16 cellular contexts compared by ENCODE assay signal in genomic region chr1:104795931-104796330, GRCh38.
DNase-seq lines count a peak whose midpoint lies in the region; TF ChIP-seq lines count a peak whose summit lies in the region.
"Had no signal": no experiment of that assay in that cellular context is flagged by ENCODE, and none has a peak within 500 bp of the region (broad histone marks: within the 10 kb centered on the region; RNA-seq: fewer than 3 reads in every experiment).

No MANE protein-coding gene starts in this region.

- peak; percentile 31 for DNase-seq in HS-5 (ENCODE audit: low read depth)
- DNase-seq in T1000 (lab: John Stamatoyannopoulos, UW), result peak; percentile 14
- peak; percentile 13 for DNase-seq in epithelial cell of esophagus (ENCODE audit: low read depth)
- peak; percentile 13 for DNase-seq in posterior vena cava (ENCODE audit: low spot score)
- DNase-seq in germinal center (ENCODE audit: low spot score), result no peak
- DNase-seq in activated naive CD4-positive, alpha-beta T cell treated with anti-CD3 and anti-CD28 coated beads, Interleukin-2, amount 50 U/mL, for 16 hours, result no peak
- DNase-seq in GM13976 (ENCODE audit: low spot score), result no peak
- no peak for DNase-seq in NK-92 treated with Interleukin-12 subunit alpha and Interleukin-12 subunit beta, amount 100 ng/mL, for 24 hours (lab: John Stamatoyannopoulos, UW)
- DNase-seq: 8988T; Calu3; CD4-positive, alpha-beta memory T cell; DMS79 treated with DMSO at 0.1 percent for 48 hours; GF-D8; IMR-90 had no signal

- no peak overlapping the region for H3K4me3 ChIP-seq in epithelial cell of esophagus (ENCODE audit: low read length)
- H3K4me3 ChIP-seq: BLaER1, HAP-1 had no signal

- TF ChIP-seq CTCF in epithelial cell of esophagus (IDR thresholded peaks at IDR 0.05; ENCODE audit: insufficient read depth, low read depth, low read length, missing control alignments) (no peak), GM13976 (IDR thresholded peaks at IDR 0.05; ENCODE audit: borderline replicate concordance, control extremely low read depth, extremely low read depth, insufficient read depth, missing control alignments) (no peak)

- in situ Hi-C loops in GM13976 (cut with MboI; ENCODE audit: low sequenced_read_pairs, unreplicated experiment), result loop anchor here (25.0 kb wide), 1 partner anchor 991 kb away; no protein-coding TSS in a partner anchor

- intact Hi-C loops in posterior vena cava (cut with DNase I), result no loop called here

Comparison
In these comparisons a context has a peak if more than half of its experiments do, and no peak if none do; other contexts are left out.
1. DNase-seq: peak in HS-5 (single experiment), T1000 (single experiment), epithelial cell of esophagus (single experiment) and posterior vena cava (single experiment); none in germinal center (single experiment), activated naive CD4-positive, alpha-beta T cell treated with anti-CD3 and anti-CD28 coated beads, Interleukin-2, amount 50 U/mL, for 16 hours (single experiment), GM13976 (single experiment) and NK-92 treated with Interleukin-12 subunit alpha and Interleukin-12 subunit beta, amount 100 ng/mL, for 24 hours (single experiment).